In the genomic region with DNA sequence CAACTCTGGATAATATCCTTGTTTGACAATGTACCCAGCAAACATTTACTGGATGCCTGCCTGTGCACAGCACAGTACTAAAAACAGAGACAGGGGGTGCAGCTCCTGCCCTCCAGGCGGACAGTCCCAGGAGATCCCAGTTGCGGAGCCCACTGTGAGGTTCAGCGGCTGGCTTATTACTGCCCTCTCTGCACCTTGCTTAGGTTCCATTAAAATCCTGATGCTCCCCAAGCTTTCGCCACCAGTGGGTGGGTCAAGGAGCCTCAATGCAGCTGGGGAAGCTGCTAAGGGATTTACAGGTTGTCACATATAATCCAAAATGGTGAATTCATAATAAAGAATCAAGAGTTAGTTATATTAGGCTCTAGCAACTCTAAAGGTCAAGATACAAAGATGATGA, we compare ENCODE assay signal across 29 cellular contexts. TPM values are rescaled to one million over a fixed set of nuclear protein-coding genes. Genes with fewer than 3 reads are reported as not detected.
"Had no signal": no experiment of that assay in that cellular context is flagged by ENCODE, and none has a peak within 500 bp of the region (broad histone marks: within the 10 kb centered on the region; RNA-seq: fewer than 3 reads in every experiment).

No MANE protein-coding gene starts in this region.

- H3K4me1 ChIP-seq: adrenal gland, body of pancreas, colonic mucosa, gastroesophageal sphincter, prostate gland, suprapubic skin, tibial nerve, uterus had no signal

- H3K4me3 Mint-ChIP-seq: activated CD4-positive, alpha-beta memory T cell treated with anti-CD3 and anti-CD28 coated beads for 36 hours; activated naive CD8-positive, alpha-beta T cell treated with anti-CD3 and anti-CD28 coated beads for 36 hours; activated T-cell treated with anti-CD3 and anti-CD28 coated beads, Interleukin-2, amount 50 U/mL, for 4 hours; activated T-helper 17 cell treated with anti-CD3 and anti-CD28 coated beads, Interleukin-2, amount 50 U/mL, for 72 hours; memory B cell; natural killer cell had no signal

- H3K4me2 ChIP-seq: smooth muscle cell had no signal

- H3K27me3 Mint-ChIP-seq: activated naive CD8-positive, alpha-beta T cell treated with anti-CD3 and anti-CD28 coated beads for 36 hours; activated T-helper 17 cell treated with anti-CD3 and anti-CD28 coated beads, Interleukin-2, amount 50 U/mL, for 72 hours had no signal

- H3K27ac ChIP-seq: adrenal gland, body of pancreas, colonic mucosa, gastroesophageal sphincter, prostate gland, suprapubic skin, tibial nerve, uterus had no signal

- H3K27me3 ChIP-seq: adrenal gland, body of pancreas, colonic mucosa, gastroesophageal sphincter, suprapubic skin, tibial nerve, uterus had no signal

- H3K36me3 ChIP-seq: adrenal gland, colonic mucosa, gastroesophageal sphincter, prostate gland, suprapubic skin, tibial nerve, uterus had no signal

- H3K9me3 ChIP-seq: adrenal gland, body of pancreas, colonic mucosa, gastroesophageal sphincter, prostate gland, suprapubic skin, tibial nerve, uterus had no signal

- ATAC-seq: activated T-cell treated with anti-CD3 and anti-CD28 coated beads, Interleukin-2, amount 50 U/mL, for 4 hours; activated T-helper 17 cell treated with anti-CD3 and anti-CD28 coated beads, Interleukin-2, amount 50 U/mL, for 72 hours; body of pancreas; gastroesophageal sphincter; left colon; natural killer cell had no signal

- H3K9me3 Mint-ChIP-seq: activated CD4-positive, alpha-beta memory T cell treated with anti-CD3 and anti-CD28 coated beads for 36 hours; activated naive CD8-positive, alpha-beta T cell treated with anti-CD3 and anti-CD28 coated beads for 36 hours; activated T-cell treated with anti-CD3 and anti-CD28 coated beads, Interleukin-2, amount 50 U/mL, for 4 hours; activated T-helper 17 cell treated with anti-CD3 and anti-CD28 coated beads, Interleukin-2, amount 50 U/mL, for 72 hours; memory B cell; natural killer cell had no signal

- H3K4me3 ChIP-seq: adrenal gland, body of pancreas, colonic mucosa, gastroesophageal sphincter, prostate gland, smooth muscle cell, suprapubic skin, tibial nerve, uterus had no signal

- H3K36me3 Mint-ChIP-seq: activated CD4-positive, alpha-beta memory T cell treated with anti-CD3 and anti-CD28 coated beads for 36 hours; activated naive CD8-positive, alpha-beta T cell treated with anti-CD3 and anti-CD28 coated beads for 36 hours; memory B cell; natural killer cell had no signal

- H3K27ac Mint-ChIP-seq: activated CD4-positive, alpha-beta memory T cell treated with anti-CD3 and anti-CD28 coated beads for 36 hours; activated naive CD8-positive, alpha-beta T cell treated with anti-CD3 and anti-CD28 coated beads for 36 hours; activated T-helper 17 cell treated with anti-CD3 and anti-CD28 coated beads, Interleukin-2, amount 50 U/mL, for 72 hours; memory B cell; natural killer cell had no signal

- H3K4me1 Mint-ChIP-seq: activated naive CD8-positive, alpha-beta T cell treated with anti-CD3 and anti-CD28 coated beads for 36 hours; memory B cell; natural killer cell had no signal

- DNase-seq: activated CD4-positive, alpha-beta memory T cell treated with anti-CD3 and anti-CD28 coated beads for 36 hours; activated CD4-positive, alpha-beta T cell treated with anti-CD3 and anti-CD28 coated beads for 48 hours; activated CD4-positive, CD25-positive, alpha-beta regulatory T cell; activated gamma-delta T cell treated with Interleukin-2 at 50 U/mL for 16 hours; activated naive CD8-positive, alpha-beta T cell treated with anti-CD3 and anti-CD28 coated beads for 36 hours; activated T-cell treated with anti-CD3 and anti-CD28 coated beads, Interleukin-2, amount 50 U/mL, for 4 hours; aorta; body of pancreas; cerebellar nuclear complex; colonic mucosa; effector memory CD4-positive, alpha-beta T cell; erythroblast; hippocampal formation; left colon; natural killer cell; stimulated activated CD4-positive, alpha-beta T cell treated with anti-CD3 and anti-CD28 coated beads, Interleukin-15, amount 100 ng/mL, for 24 hours; stimulated activated naive CD4-positive, alpha-beta T cell; uterus had no signal

RNA-seq across cellular contexts. Expression of gene CRACDL, which starts 38.3 kb away (rescaled TPM):
- total RNA-seq: fibroblast of lung, fibroblast of villous mesenchyme, osteoblast had no signal
- polyA plus RNA-seq: fibroblast of lung had no signal
